ENCODE assay signal across 8 cellular contexts in the genomic region with DNA sequence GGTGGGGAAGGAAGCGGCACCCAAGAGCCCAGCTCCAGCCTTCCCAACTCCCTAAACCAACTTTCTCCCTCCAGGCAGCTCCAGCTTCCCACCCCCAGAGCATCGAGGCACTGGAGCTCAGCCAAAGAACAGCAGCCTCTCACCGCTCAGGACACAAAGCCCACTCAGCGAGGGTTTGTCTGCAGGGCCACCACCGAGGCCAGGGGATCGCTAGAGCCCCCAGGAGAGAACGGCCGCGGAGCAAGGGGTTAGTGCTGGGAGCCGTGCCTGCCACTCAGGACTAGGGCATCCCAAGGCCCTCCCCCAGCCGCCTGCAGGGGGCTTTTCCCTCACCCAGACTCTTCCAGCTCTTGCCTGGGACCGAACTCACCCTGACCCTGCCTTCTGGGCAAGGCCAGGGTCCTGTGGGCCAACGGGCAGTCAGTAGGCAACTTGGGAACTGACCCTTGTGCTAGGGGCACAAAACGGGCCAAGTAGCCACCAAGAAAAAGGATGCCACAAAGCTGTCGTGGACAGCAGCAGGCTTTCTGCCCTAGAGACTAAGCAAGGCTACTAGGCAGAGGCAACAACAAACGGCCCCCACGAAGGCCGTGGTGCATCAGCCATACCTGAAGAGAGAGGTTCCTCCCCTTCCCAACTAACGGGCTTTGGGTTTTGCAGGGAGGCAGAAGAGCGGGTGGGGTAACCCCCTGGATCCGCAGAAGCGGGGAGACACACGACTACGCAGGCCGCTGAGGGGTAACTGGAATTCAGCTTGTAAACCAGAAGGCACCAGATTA. TPM values are rescaled to one million over a fixed set of nuclear protein-coding genes. Genes with fewer than 3 reads are reported as not detected.
DNase-seq lines count a peak whose midpoint lies in the region; ATAC-seq and TF ChIP-seq lines count a peak whose summit lies in the region.

No MANE protein-coding gene starts in this region.

- no peaks in the 10 kb centered on the region; the same call in 1 of the 2 replicates for H3K36me3 ChIP-seq in H7 (replicated peaks; ENCODE audit: control insufficient read depth, insufficient read depth, low read length)
- 0 out of 2 replicates have a peak, but pooled peaks cover 4% of the 10 kb centered on the region for H3K36me3 ChIP-seq in SU-DHL-6 (ENCODE audit: low read length)

- DNase-seq in H7, result peak; percentile 77
- DNase-seq in fibroblast of villous mesenchyme (ENCODE audit: low read depth), result no peak
- DNase-seq in anterior cingulate cortex (lab: John Stamatoyannopoulos, UW), result no peak

- no peaks in the 10 kb centered on the region for H3K9me3 ChIP-seq in SU-DHL-6 (ENCODE audit: insufficient read depth, low read length)

- no peak overlapping the region for H2AFZ ChIP-seq in SU-DHL-6 (ENCODE audit: low read depth, low read length, severe bottlenecking)

- peaks cover 4% of the 10 kb centered on the region; the same call in 1 of the 2 replicates for H3F3A ChIP-seq in SU-DHL-6 (ENCODE audit: insufficient read depth)

- H3K9me2 ChIP-seq in SU-DHL-6 (replicated peaks; ENCODE audit: insufficient read depth, low read length), result no peaks in the 10 kb centered on the region

- H4K20me1 ChIP-seq in SU-DHL-6 (ENCODE audit: low read depth, low read length), result peaks cover 19% of the 10 kb centered on the region

- peak overlapping the region; percentile 96 for H3K4me2 ChIP-seq in SU-DHL-6 (ENCODE audit: low read depth, low read length, poor library complexity, severe bottlenecking)

- TF ChIP-seq CTCF in SU-DHL-6 (IDR thresholded peaks at IDR 0.05; ENCODE audit: insufficient read depth, low read length, poor library complexity, severe bottlenecking) (no peak), fibroblast of villous mesenchyme (IDR thresholded peaks at IDR 0.05; ENCODE audit: insufficient read depth, low read depth, low read length) (no peak)

- no peaks in the 10 kb centered on the region for H3K27me3 ChIP-seq in H7 (ENCODE audit: control insufficient read depth, insufficient read depth, low read length)
- H3K27me3 ChIP-seq in SU-DHL-6 (ENCODE audit: low read length), result no peaks in the 10 kb centered on the region

- H3K9ac ChIP-seq in SU-DHL-6 (ENCODE audit: low read length), result peak overlapping the region; percentile 100

- H3K79me2 ChIP-seq in SU-DHL-6 (ENCODE audit: insufficient read depth, low read length), result peaks cover 71% of the 10 kb centered on the region

- ATAC-seq in GM19455 (IDR thresholded peaks at IDR 0.05; ENCODE audit: unreplicated experiment) (no peak), GM18498 (IDR thresholded peaks at IDR 0.05; ENCODE audit: unreplicated experiment) (no peak), GM18511 (IDR thresholded peaks at IDR 0.05; ENCODE audit: unreplicated experiment) (no peak)

- H3K27ac ChIP-seq in SU-DHL-6 (ENCODE audit: low read depth, low read length) (peak overlapping the region; percentile 99), skin epidermis (peak overlapping the region in 20 of 21 experiments; percentile 34 to 100 (median 98))

- H3K4me3 ChIP-seq in H7 (ENCODE audit: insufficient read depth, low read depth, low read length), result peak overlapping the region; percentile 96
- H3K4me3 ChIP-seq in SU-DHL-6 (ENCODE audit: insufficient read depth, low read length, poor library complexity, severe bottlenecking), result peak overlapping the region; percentile 96
- H3K4me3 ChIP-seq in fibroblast of villous mesenchyme (ENCODE audit: low read depth, low read length), result peak overlapping the region; percentile 88
- H3K4me3 ChIP-seq in skin epidermis, result peak overlapping the region; percentile 47 to 88 (median 69)

RNA-seq across cellular contexts. Expression of a gene that starts 2.3 kb away (rescaled TPM):
- total RNA-seq in H7 (2014; rRNA removed; shearing (Covaris generic)), result 64.9 and 70.0 TPM in 2 replicates
- 28.1 and 28.3 TPM in 2 replicates for total RNA-seq in fibroblast of villous mesenchyme

RNA-seq across cellular contexts. Expression of a gene that starts 3.2 kb away (rescaled TPM):
- 8.8 and 9.5 TPM in 2 replicates for total RNA-seq in H7 (2014; rRNA removed; shearing (Covaris generic))
- total RNA-seq in fibroblast of villous mesenchyme, result 5.2 and 7.1 TPM in 2 replicates

RNA-seq across cellular contexts. Expression of a gene that starts 24.9 kb away (rescaled TPM):
- total RNA-seq in H7 (2014; rRNA removed; shearing (Covaris generic)), result 17.9 and 18.3 TPM in 2 replicates
- total RNA-seq in fibroblast of villous mesenchyme, result 4.3 and 12.6 TPM in 2 replicates

RNA-seq across cellular contexts. Expression of a gene that starts 34.5 kb away (rescaled TPM):
- total RNA-seq in H7 (2014; rRNA removed; shearing (Covaris generic)), result 86.7 and 97.4 TPM in 2 replicates
- total RNA-seq in fibroblast of villous mesenchyme, result 59.9 and 62.2 TPM in 2 replicates

RNA-seq across cellular contexts. Expression of a gene that starts 43.2 kb away (rescaled TPM):
- 39.4 and 51.3 TPM in 2 replicates for total RNA-seq in H7 (2014; rRNA removed; shearing (Covaris generic))
- 3.0 and 5.2 TPM in 2 replicates for total RNA-seq in fibroblast of villous mesenchyme
